ENCODE assay signal across 17 cellular contexts in the genomic region with DNA sequence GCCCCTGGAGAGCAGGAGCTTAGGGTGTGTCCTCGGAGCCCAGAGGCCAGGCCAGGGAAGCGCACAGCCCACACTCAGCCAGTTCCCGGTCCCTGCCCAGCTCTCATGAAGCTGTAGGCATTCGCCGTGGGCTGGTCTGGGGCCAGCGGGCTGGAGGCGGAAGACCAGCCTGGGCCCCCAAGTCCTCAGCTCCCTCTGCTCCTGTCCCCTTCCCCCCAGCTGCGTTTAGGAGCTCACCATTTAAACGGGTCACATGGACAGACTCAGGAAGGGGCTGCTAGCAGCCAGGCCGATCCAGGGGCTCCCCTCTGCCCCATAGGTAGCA. TPM values are rescaled to one million over a fixed set of nuclear protein-coding genes. Genes with fewer than 3 reads are reported as not detected.
DNase-seq lines count a peak whose midpoint lies in the region; ATAC-seq and TF ChIP-seq lines count a peak whose summit lies in the region.
"Had no signal": no experiment of that assay in that cellular context is flagged by ENCODE, and none has a peak within 500 bp of the region (broad histone marks: within the 10 kb centered on the region; RNA-seq: fewer than 3 reads in every experiment).

No MANE protein-coding gene starts in this region.

- no peak overlapping the region for H2AFZ ChIP-seq in hepatocyte

- BruUV-seq in Caco-2 (replicated peaks; lab: Mats Ljungman, UMichigan): no TSS peak

- peaks cover 13% of the 10 kb centered on the region for H3K27me3 Mint-ChIP-seq in HFFc6 (ENCODE audit: insufficient read depth)
- no peaks in the 10 kb centered on the region for H3K27me3 Mint-ChIP-seq in WTC11 (ENCODE audit: low read depth)
- H3K27me3 Mint-ChIP-seq in activated CD4-positive, alpha-beta T cell treated with anti-CD3 and anti-CD28 coated beads, Interleukin-2, amount 10 ng/mL, durations not matched to agents 24 days and 14 days: no peaks in the 10 kb centered on the region
- no peaks in the 10 kb centered on the region for H3K27me3 Mint-ChIP-seq in Caco-2 (ENCODE audit: insufficient read depth, unreplicated experiment)

- TF ChIP-seq CTCF in HFFc6 (IDR thresholded peaks at IDR 0.05) (peak; percentile 15), WTC11 (IDR thresholded peaks at IDR 0.05) (no peak), hepatocyte (IDR thresholded peaks at IDR 0.05; ENCODE audit: poor library complexity) (no peak), suprapubic skin (IDR thresholded peaks at IDR 0.05) (no peak), Caco-2 (IDR thresholded peaks at IDR 0.05; ENCODE audit: insufficient read depth in 1 of 2, low read depth in 1 of 2, low read length in 1 of 2, severe bottlenecking in 1 of 2, unreplicated experiment in 1 of 2) (no peak)

- intact Hi-C loops in activated CD4-positive, alpha-beta T cell treated with anti-CD3 and anti-CD28 coated beads, Interleukin-2, amount 10 ng/mL, durations not matched to agents 24 days and 14 days (cut with micrococcal nuclease): no loop called here
- intact Hi-C loops in Caco-2 (cut with micrococcal nuclease; ENCODE audit: unreplicated experiment): loop anchor here (1.0 kb wide), 1 partner anchor 17 kb away; a partner anchor contains a TSS

- no peaks in the 10 kb centered on the region for H4K20me1 ChIP-seq in hepatocyte (ENCODE audit: insufficient read depth, poor library complexity, severe bottlenecking)

- H3K4me3 Mint-ChIP-seq in HFFc6 (peak overlapping the region; percentile 53; the same call in 1 of the 2 replicates), WTC11 (no peak overlapping the region), Caco-2 (ENCODE audit: unreplicated experiment) (no peak overlapping the region)
- H3K4me3 Mint-ChIP-seq in activated CD4-positive, alpha-beta T cell treated with anti-CD3 and anti-CD28 coated beads, Interleukin-2, amount 10 ng/mL, durations not matched to agents 24 days and 14 days: no peak overlapping the region
- H3K4me3 Mint-ChIP-seq: activated T-cell treated with anti-CD3 and anti-CD28 coated beads, Interleukin-2, amount 50 U/mL, for 72 hours; T-helper 2 cell treated with Interferon-gamma antibody and Interleukin-4, amounts not matched to agents 5 μg/mL and 100 μg/mL, for 36 hours had no signal

- H3K4me1 Mint-ChIP-seq in HFFc6 (ENCODE audit: low read depth) (peaks cover 18% of the 10 kb centered on the region), WTC11 (no peaks in the 10 kb centered on the region), Caco-2 (ENCODE audit: low read depth, unreplicated experiment) (no peaks in the 10 kb centered on the region)
- H3K4me1 Mint-ChIP-seq in activated CD4-positive, alpha-beta T cell treated with anti-CD3 and anti-CD28 coated beads, Interleukin-2, amount 10 ng/mL, durations not matched to agents 24 days and 14 days: no peaks in the 10 kb centered on the region

- no peaks in the 10 kb centered on the region for H3K9me2 ChIP-seq in hepatocyte (replicated peaks; ENCODE audit: insufficient read depth)

- DNase-seq in HFFc6: no peak
- DNase-seq in WTC11 (ENCODE audit: low spot score): no peak
- no peak for DNase-seq in hepatocyte (ENCODE audit: low spot score)
- no peak for DNase-seq in suprapubic skin (ENCODE audit: low spot score in 2 of 2)
- DNase-seq in activated CD4-positive, alpha-beta T cell treated with anti-CD3 and anti-CD28 coated beads, Interleukin-2, amount 10 ng/mL, durations not matched to agents 24 days and 14 days: no peak
- no peak for DNase-seq in Caco-2
- DNase-seq: activated T-cell treated with anti-CD3 and anti-CD28 coated beads, Interleukin-2, amount 50 U/mL, for 72 hours; DMS79 treated with DMSO at 0.1 percent for 48 hours; esophagus squamous epithelium; NCI-H2081; stimulated activated naive CD4-positive, alpha-beta T cell treated with Interleukin-2 at 50 U/mL for 16 hours had no signal

- no peak for TF ChIP-seq POLR2A in suprapubic skin (IDR thresholded peaks at IDR 0.05)

- H3K27me3 ChIP-seq in hepatocyte (no peaks in the 10 kb centered on the region), suprapubic skin (no peaks in the 10 kb centered on the region), Caco-2 (replicated peaks; ENCODE audit: control insufficient read depth, insufficient read depth, low read length) (no peaks in the 10 kb centered on the region)
- H3K27me3 ChIP-seq: adrenal gland, colonic mucosa had no signal

- H3K4me2 ChIP-seq in hepatocyte: peak overlapping the region; percentile 31

- H3K79me2 ChIP-seq in hepatocyte: no peaks in the 10 kb centered on the region

- H3K9me3 ChIP-seq in hepatocyte (ENCODE audit: low read depth): no peaks in the 10 kb centered on the region
- no peaks in the 10 kb centered on the region for H3K9me3 ChIP-seq in suprapubic skin
- no peaks in the 10 kb centered on the region for H3K9me3 ChIP-seq in Caco-2
- H3K9me3 ChIP-seq: adrenal gland, colonic mucosa, esophagus squamous epithelium had no signal

- H3K36me3 Mint-ChIP-seq in HFFc6 (ENCODE audit: low read depth): no peaks in the 10 kb centered on the region
- H3K36me3 Mint-ChIP-seq in WTC11: no peaks in the 10 kb centered on the region
- no peaks in the 10 kb centered on the region for H3K36me3 Mint-ChIP-seq in activated CD4-positive, alpha-beta T cell treated with anti-CD3 and anti-CD28 coated beads, Interleukin-2, amount 10 ng/mL, durations not matched to agents 24 days and 14 days (ENCODE audit: low read depth)
- H3K36me3 Mint-ChIP-seq in Caco-2 (ENCODE audit: insufficient read depth, unreplicated experiment): peaks cover 55% of the 10 kb centered on the region

- CTCF ChIA-PET in WTC11 (lab: Charles Lee) (interaction anchor here (0.8 to 2.5 kb wide), 17 partner anchors 8 to 382 kb away, joined by 3 to 41 read pairs (median 3); a partner anchor contains a TSS), Caco-2 (lab: Charles Lee) (interaction anchor here (0.6 to 2.5 kb wide), 9 partner anchors 8 to 295 kb away, joined by 3 to 49 read pairs (median 3); a partner anchor contains a TSS)

- H3K36me3 ChIP-seq in hepatocyte (replicated peaks; ENCODE audit: insufficient read depth, low read depth): no peaks in the 10 kb centered on the region
- peaks cover 5% of the 10 kb centered on the region for H3K36me3 ChIP-seq in suprapubic skin
- no peaks in the 10 kb centered on the region for H3K36me3 ChIP-seq in Caco-2 (ENCODE audit: control insufficient read depth, insufficient read depth, low read length)
- H3K36me3 ChIP-seq: adrenal gland, colonic mucosa had no signal

- H3K27ac ChIP-seq in hepatocyte: peak overlapping the region; percentile 58
- H3K27ac ChIP-seq in suprapubic skin: no peak overlapping the region

- ATAC-seq in WTC11 (peak; percentile 1; the same call in 1 of the 2 replicates), HG03520 (IDR thresholded peaks at IDR 0.05; ENCODE audit: unreplicated experiment) (no peak)
- ATAC-seq: activated T-cell treated with anti-CD3 and anti-CD28 coated beads, Interleukin-2, amount 50 U/mL, for 72 hours had no signal

- H3K4me1 ChIP-seq in hepatocyte (ENCODE audit: insufficient read depth) (peaks cover 27% of the 10 kb centered on the region), suprapubic skin (peaks cover 45% of the 10 kb centered on the region), Caco-2 (peaks cover 20% of the 10 kb centered on the region)
- H3K4me1 ChIP-seq: colonic mucosa had no signal

- TF ChIP-seq EP300 in suprapubic skin (IDR thresholded peaks at IDR 0.05): no peak

- no peak overlapping the region for H3K4me3 ChIP-seq in hepatocyte
- H3K4me3 ChIP-seq in suprapubic skin: peak overlapping the region; percentile 21
- no peak overlapping the region for H3K4me3 ChIP-seq in Caco-2 (ENCODE audit: low read depth, low read length)
- H3K4me3 ChIP-seq: adrenal gland, colonic mucosa had no signal

- POLR2A ChIA-PET in WTC11 (lab: Charles Lee): interaction anchor here (0.8 kb wide), 1 partner anchor 17 kb away, joined by 3 read pairs; a partner anchor contains a TSS
- POLR2A ChIA-PET in Caco-2 (lab: Charles Lee): interaction anchor here (1.1 kb wide), 1 partner anchor 17 kb away, joined by 13 read pairs; a partner anchor contains a TSS

- 68% methylated on average over 8 of the region's 10 CpGs for WGBS in hepatocyte (ENCODE audit: low lambda C conversion rate, missing lambda C conversion rate)
- WGBS in suprapubic skin: 51% methylated on average over 6 of the region's 10 CpGs

- H3K9me3 Mint-ChIP-seq in HFFc6 (no peaks in the 10 kb centered on the region), WTC11 (no peaks in the 10 kb centered on the region), Caco-2 (ENCODE audit: unreplicated experiment) (no peaks in the 10 kb centered on the region)
- H3K9me3 Mint-ChIP-seq in activated CD4-positive, alpha-beta T cell treated with anti-CD3 and anti-CD28 coated beads, Interleukin-2, amount 10 ng/mL, durations not matched to agents 24 days and 14 days: no peaks in the 10 kb centered on the region
- H3K9me3 Mint-ChIP-seq: activated T-cell treated with anti-CD3 and anti-CD28 coated beads, Interleukin-2, amount 50 U/mL, for 72 hours; T-helper 2 cell treated with Interferon-gamma antibody and Interleukin-4, amounts not matched to agents 5 μg/mL and 100 μg/mL, for 36 hours had no signal

- H3K27ac Mint-ChIP-seq in HFFc6 (no peak overlapping the region), WTC11 (no peak overlapping the region), Caco-2 (ENCODE audit: unreplicated experiment) (no peak overlapping the region)
- H3K27ac Mint-ChIP-seq in activated CD4-positive, alpha-beta T cell treated with anti-CD3 and anti-CD28 coated beads, Interleukin-2, amount 10 ng/mL, durations not matched to agents 24 days and 14 days: no peak overlapping the region
- H3K27ac Mint-ChIP-seq: activated T-cell treated with anti-CD3 and anti-CD28 coated beads, Interleukin-2, amount 50 U/mL, for 72 hours; T-helper 2 cell treated with Interferon-gamma antibody and Interleukin-4, amounts not matched to agents 5 μg/mL and 100 μg/mL, for 36 hours had no signal

RNA-seq across cellular contexts. Expression of a gene that starts 17.4 kb away (rescaled TPM):
- 10 to 100 TPM; 28.5 to 33.3 (median 30.4) TPM for total RNA-seq in HFFc6 (2021; fragmentation: NEBNext Ultra II Directional; extraction: Animal tissue kit (Norgen Biotek cat#: 25700))
- total RNA-seq in WTC11 (2021) (13.5 to 17.2 TPM (median 15.0 TPM) in 3 replicates), hepatocyte (10.4 and 21.5 TPM in 2 replicates), suprapubic skin (10 to 100 TPM; 11.3 to 46.4 (median 37.9) TPM), Caco-2 (2022) (27.1 and 29.1 TPM in 2 replicates)
- polyA plus RNA-seq in hepatocyte: 24.3 and 25.3 TPM in 2 replicates
- 31.5 and 34.0 TPM in 2 replicates for total RNA-seq in activated CD4-positive, alpha-beta T cell treated with anti-CD3 and anti-CD28 coated beads, Interleukin-2, amount 10 ng/mL, durations not matched to agents 24 days and 14 days

RNA-seq across cellular contexts. Expression of a gene that starts 18.8 kb away (rescaled TPM):
- 10 to 100 TPM; 50.9 to 60.2 (median 55.0) TPM for total RNA-seq in HFFc6 (2021; fragmentation: NEBNext Ultra II Directional; extraction: Animal tissue kit (Norgen Biotek cat#: 25700))
- total RNA-seq in WTC11 (2021): 14.2 to 16.2 TPM (median 16.2 TPM) in 3 replicates
- total RNA-seq in hepatocyte: 25.5 and 27.3 TPM in 2 replicates
- 27.2 and 30.0 TPM in 2 replicates for polyA plus RNA-seq in hepatocyte
- 10 to 100 TPM; 11.5 to 14.6 (median 13.7) TPM for total RNA-seq in suprapubic skin
- total RNA-seq in activated CD4-positive, alpha-beta T cell treated with anti-CD3 and anti-CD28 coated beads, Interleukin-2, amount 10 ng/mL, durations not matched to agents 24 days and 14 days: 19.2 and 20.5 TPM in 2 replicates
- total RNA-seq in Caco-2 (2022): 25.7 and 26.5 TPM in 2 replicates

RNA-seq across cellular contexts. Expression of a gene that starts 27.4 kb away (rescaled TPM):
- 10 to 100 TPM in 2 of 6 experiments, 1 to 10 TPM in 4; 2.9 to 19.0 (median 3.2) TPM for total RNA-seq in HFFc6 (2021; fragmentation: NEBNext Ultra II Directional; extraction: Animal tissue kit (Norgen Biotek cat#: 25700))
- total RNA-seq in WTC11 (2021) (0.76 to 0.96 TPM (median 0.96 TPM) in 3 replicates), hepatocyte (0.68 and 0.80 TPM in 2 replicates), suprapubic skin (1 to 10 TPM; 2.3 to 7.4 (median 3.3) TPM), Caco-2 (2022) (1.7 and 2.6 TPM in 2 replicates)
- polyA plus RNA-seq in hepatocyte: 1.5 and 2.5 TPM in 2 replicates
- 7.8 and 9.2 TPM in 2 replicates for total RNA-seq in activated CD4-positive, alpha-beta T cell treated with anti-CD3 and anti-CD28 coated beads, Interleukin-2, amount 10 ng/mL, durations not matched to agents 24 days and 14 days
- total RNA-seq: RPMI7951 had no signal

RNA-seq across cellular contexts. Expression of a gene that starts 42.2 kb away (rescaled TPM):
- total RNA-seq in HFFc6 (2021; fragmentation: NEBNext Ultra II Directional; extraction: Animal tissue kit (Norgen Biotek cat#: 25700)): not detected
- total RNA-seq in WTC11 (2021): 0.02 to 0.04 TPM in 2 of 3 replicates, not detected in the other
- 0.16 and 0.60 TPM in 2 replicates for total RNA-seq in hepatocyte
- 0.23 and 0.75 TPM in 2 replicates for polyA plus RNA-seq in hepatocyte
- under 1 TPM in 2 of 4 donors, not detected in 2; 0.13 to 0.45 TPM for total RNA-seq in suprapubic skin
- not detected in 2 replicates for total RNA-seq in activated CD4-positive, alpha-beta T cell treated with anti-CD3 and anti-CD28 coated beads, Interleukin-2, amount 10 ng/mL, durations not matched to agents 24 days and 14 days
- total RNA-seq in Caco-2 (2022): 0.09 and 0.11 TPM in 2 replicates
- total RNA-seq: activated T-cell treated with anti-CD3 and anti-CD28 coated beads, Interleukin-2, amount 50 U/mL, for 72 hours; esophagus squamous epithelium; RPMI7951 had no signal
- polyA plus RNA-seq: liver had no signal

RNA-seq across cellular contexts. Expression of a gene that starts 53.9 kb away (rescaled TPM):
- 1 to 10 TPM; 6.2 to 9.4 (median 6.5) TPM for total RNA-seq in HFFc6 (2021; fragmentation: NEBNext Ultra II Directional; extraction: Animal tissue kit (Norgen Biotek cat#: 25700))
- total RNA-seq in WTC11 (2021) (18.9 to 22.8 TPM (median 20.0 TPM) in 3 replicates), hepatocyte (5.3 and 10.5 TPM in 2 replicates), suprapubic skin (10 to 100 TPM in 2 of 4 donors, 1 to 10 TPM in 2; 6.1 to 11.1 (median 9.8) TPM), Caco-2 (2022) (15.3 and 17.2 TPM in 2 replicates)
- 6.3 and 8.7 TPM in 2 replicates for polyA plus RNA-seq in hepatocyte
- total RNA-seq in activated CD4-positive, alpha-beta T cell treated with anti-CD3 and anti-CD28 coated beads, Interleukin-2, amount 10 ng/mL, durations not matched to agents 24 days and 14 days: 27.3 and 28.0 TPM in 2 replicates
